In genomic region chr2:36964496-36965058, GRCh38 we compare ENCODE assay signal across 9 cellular contexts. TPM values are rescaled to one million over a fixed set of nuclear protein-coding genes. Genes with fewer than 3 reads are reported as not detected.
DNase-seq lines count a peak whose midpoint lies in the region; ATAC-seq, FAIRE-seq and TF ChIP-seq lines count a peak whose summit lies in the region.
"Had no signal": no experiment of that assay in that cellular context is flagged by ENCODE, and none has a peak within 500 bp of the region (broad histone marks: within the 10 kb centered on the region; RNA-seq: fewer than 3 reads in every experiment).

No MANE protein-coding gene starts in this region.

- H3F3A ChIP-seq in PC-3 (ENCODE audit: low read length, unreplicated experiment): no peaks in the 10 kb centered on the region

- no peaks in the 10 kb centered on the region for H3K27me3 ChIP-seq in PC-3 (ENCODE audit: low read length)

- H3K9me3 ChIP-seq in ES-I3 (ENCODE audit: control insufficient read depth, insufficient read depth, low read length): no peaks in the 10 kb centered on the region
- H3K9me3 ChIP-seq in PC-3 (ENCODE audit: low read length): no peaks in the 10 kb centered on the region

- peak overlapping the region; percentile 77 for H3K27ac Mint-ChIP-seq in osteocyte (ENCODE audit: unreplicated experiment)

- POLR2A ChIA-PET in PC-3 (lab: Charles Lee; ENCODE audit: unreplicated experiment): no interaction called here

- H3K9me3 Mint-ChIP-seq in osteocyte (ENCODE audit: unreplicated experiment): no peaks in the 10 kb centered on the region

- no peak overlapping the region for H3K27ac ChIP-seq in PC-3 (ENCODE audit: low read length)

- H3K36me3 Mint-ChIP-seq in osteocyte (ENCODE audit: unreplicated experiment): no peaks in the 10 kb centered on the region

- no peak overlapping the region for H2AFZ ChIP-seq in PC-3 (ENCODE audit: low read length)

- H3K36me3 ChIP-seq in ES-I3 (ENCODE audit: insufficient read depth, low read length) (no peaks in the 10 kb centered on the region), PC-3 (ENCODE audit: low read depth, low read length) (no peaks in the 10 kb centered on the region)

- no peak for FAIRE-seq in GM12891 (lab: Jason Lieb, UNC)

- no peaks in the 10 kb centered on the region; the same call in 1 of the 2 replicates for H4K20me1 ChIP-seq in PC-3 (ENCODE audit: low read length)

- peak overlapping the region; percentile 98 for H3K4me3 ChIP-seq in PC-3 (ENCODE audit: low read length)
- H3K4me3 ChIP-seq in epithelial cell of proximal tubule (ENCODE audit: low read depth, low read length): peak overlapping the region; percentile 94

- peaks cover 63% of the 10 kb centered on the region for H3K79me2 ChIP-seq in PC-3 (ENCODE audit: low read length)

- intact Hi-C loops in PC-3 (cut with micrococcal nuclease): no loop called here

- no peak for TF ChIP-seq POLR2A in GM12891 (IDR thresholded peaks at IDR 0.05; ENCODE audit: low read depth, low read length)

- peaks cover 34% of the 10 kb centered on the region for H3K4me1 Mint-ChIP-seq in osteocyte (ENCODE audit: unreplicated experiment)

- peak overlapping the region; percentile 67 for H3K9ac ChIP-seq in ES-I3 (ENCODE audit: low read depth, low read length)
- no peak overlapping the region for H3K9ac ChIP-seq in PC-3 (ENCODE audit: low read length)

- H3K27me3 Mint-ChIP-seq in osteocyte (ENCODE audit: unreplicated experiment): no peaks in the 10 kb centered on the region

- H3K4me2 ChIP-seq in PC-3 (ENCODE audit: low read length): peak overlapping the region; percentile 95

- peaks cover 29% of the 10 kb centered on the region for H3K4me1 ChIP-seq in ES-I3 (ENCODE audit: insufficient read depth, low read length)
- H3K4me1 ChIP-seq in PC-3 (ENCODE audit: insufficient read depth, low read length): peaks cover 37% of the 10 kb centered on the region

- no TSS peak for BruUV-seq in PC-3 (replicated peaks; lab: Mats Ljungman, UMichigan)

- peak overlapping the region; percentile 91 for H3K4me3 Mint-ChIP-seq in osteocyte (ENCODE audit: unreplicated experiment)

- no peak for TF ChIP-seq CTCF in PC-3 (conservative IDR thresholded peaks at IDR 0.05; ENCODE audit: low read depth, low read length)
- no peak for TF ChIP-seq CTCF in epithelial cell of proximal tubule (conservative IDR thresholded peaks at IDR 0.05; ENCODE audit: low read depth, low read length)
- TF ChIP-seq CTCF in osteocyte (IDR thresholded peaks at IDR 0.05): no peak

- no peaks in the 10 kb centered on the region for H3K9me2 ChIP-seq in PC-3 (replicated peaks; ENCODE audit: low read length)

- ATAC-seq in PC-3: no peak

- DNase-seq in PC-3 (no peak), epithelial cell of proximal tubule (ENCODE audit: low read depth) (no peak), osteocyte (ENCODE audit: extremely low spot score, unreplicated experiment) (no peak), NCI-H1436 (lab: John Stamatoyannopoulos, UW) (no peak), Ammon's horn (ENCODE audit: low spot score) (no peak), GM12891 (ENCODE audit: insufficient read length, low spot score) (no peak)
- DNase-seq: midbrain, SIG-M5 had no signal

- CTCF ChIA-PET in PC-3 (lab: Charles Lee): no interaction called here

TF ChIP-seq in GM12891, 5 proteins besides CTCF, POLR2A, EP300 and RAD21:
- TF ChIP-seq POU2F2 (IDR thresholded peaks at IDR 0.05; ENCODE audit: low read depth, low read length) (no peak), SPI1 (IDR thresholded peaks at IDR 0.05; ENCODE audit: low read depth, low read length) (no peak), POLR2AphosphoS5 (IDR thresholded peaks at IDR 0.05; ENCODE audit: low read depth, low read length) (no peak), PAX5 (IDR thresholded peaks at IDR 0.05; ENCODE audit: insufficient read depth, low read length, severe bottlenecking) (no peak), TAF1 (IDR thresholded peaks at IDR 0.05; ENCODE audit: low read depth, low read length) (no peak)

RNA-seq across cellular contexts. Expression of gene STRN, which starts 1.8 kb away (rescaled TPM):
- total RNA-seq in PC-3 (2014; rRNA removed): 12.9 and 18.9 TPM in 2 replicates
- 8.0 and 9.1 TPM in 2 replicates for total RNA-seq in epithelial cell of proximal tubule
- total RNA-seq in osteocyte: 27.0 and 27.2 TPM in 2 replicates
- polyA plus RNA-seq in GM12891 (2012; ENCODE audit: low read depth, missing spikeins): 4.9 TPM
